In the genomic region with DNA sequence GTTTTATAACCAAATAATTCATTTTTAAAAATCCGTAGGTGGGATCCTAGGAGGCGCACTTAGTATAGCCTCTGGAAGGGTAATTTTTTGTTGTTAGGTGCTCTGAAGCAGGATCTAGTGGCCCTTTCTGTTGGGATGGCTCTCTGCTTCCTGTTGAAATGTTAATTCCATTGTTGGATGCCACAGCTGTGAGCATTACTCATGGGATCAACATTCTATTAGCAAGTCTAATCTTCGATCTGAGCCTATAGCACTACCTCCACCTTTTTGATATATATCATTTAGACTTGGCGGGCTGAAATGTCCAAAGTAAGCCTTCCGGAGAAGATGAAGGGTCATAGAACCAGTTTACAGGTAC, we compare ENCODE assay signal across 8 cellular contexts. TPM values are rescaled to one million over a fixed set of nuclear protein-coding genes. Genes with fewer than 3 reads are reported as not detected.
A peak's percentile ranks its signal among the peaks of the same experiment; 100 is the strongest.
DNase-seq lines count a peak whose midpoint lies in the region; ATAC-seq, FAIRE-seq and TF ChIP-seq lines count a peak whose summit lies in the region.

No MANE protein-coding gene starts in this region.

- H3K4me1 ChIP-seq in SJCRH30 (peaks cover 5% of the 10 kb centered on the region; the same call in 1 of the 2 replicates), parathyroid adenoma (no peaks in the 10 kb centered on the region)

- H3K9me3 ChIP-seq in SJCRH30 (replicated peaks), result no peaks in the 10 kb centered on the region
- no peaks in the 10 kb centered on the region for H3K9me3 ChIP-seq in parathyroid adenoma (ENCODE audit: control insufficient read depth, low read length)

- peaks cover 2% of the 10 kb centered on the region for H3K79me2 ChIP-seq in parathyroid adenoma

- TF ChIP-seq POLR2A in GM12892 (IDR thresholded peaks at IDR 0.05; ENCODE audit: low read depth, low read length), result no peak

- peak overlapping the region; percentile 74 for H3K4me2 ChIP-seq in parathyroid adenoma (ENCODE audit: low read length)

- peak overlapping the region; percentile 65 for H3K4me3 ChIP-seq in HFF-Myc (replicated peaks; ENCODE audit: low read depth, low read length)
- peak overlapping the region; percentile 93 for H3K4me3 ChIP-seq in SJCRH30
- H3K4me3 ChIP-seq in parathyroid adenoma (ENCODE audit: low read depth, low read length), result peak overlapping the region; percentile 71

- TF ChIP-seq CTCF in HFF-Myc (IDR thresholded peaks at IDR 0.05; ENCODE audit: low read depth, low read length, missing control alignments) (no peak), parathyroid adenoma (IDR thresholded peaks at IDR 0.05) (no peak)

- H3K9ac ChIP-seq in parathyroid adenoma, result no peak overlapping the region

- no peak for ATAC-seq in HG02798 (IDR thresholded peaks at IDR 0.05; ENCODE audit: poor library complexity, unreplicated experiment)

- peaks cover 8% of the 10 kb centered on the region; the same call in 1 of the 2 replicates for H3K27me3 ChIP-seq in SJCRH30
- no peaks in the 10 kb centered on the region for H3K27me3 ChIP-seq in parathyroid adenoma (ENCODE audit: control insufficient read depth, insufficient read depth, low read length)

- no peak for DNase-seq in HFF-Myc (ENCODE audit: extremely low read depth, low read depth)
- DNase-seq in SJCRH30, result no peak
- no peak for DNase-seq in epithelial cell of prostate (ENCODE audit: low read depth, low spot score)
- DNase-seq in NCI-H2227 (lab: John Stamatoyannopoulos, UW; ENCODE audit: unreplicated experiment), result no peak
- DNase-seq in GM12892 (ENCODE audit: insufficient read length), result no peak
- no peak for DNase-seq in ecto neural progenitor cell (ENCODE audit: low spot score)

- no peaks in the 10 kb centered on the region for H3K36me3 ChIP-seq in SJCRH30
- no peaks in the 10 kb centered on the region for H3K36me3 ChIP-seq in parathyroid adenoma (ENCODE audit: control insufficient read depth, insufficient read depth, low read length)

- no peak overlapping the region for H2AFZ ChIP-seq in parathyroid adenoma

- H3K27ac ChIP-seq in SJCRH30 (no peak overlapping the region), epithelial cell of prostate (peak overlapping the region; percentile 68), parathyroid adenoma (no peak overlapping the region)

- no peak for FAIRE-seq in GM12892 (lab: Jason Lieb, UNC)

RNA-seq across cellular contexts. Expression of a gene that starts 1.3 kb away (rescaled TPM):
- 1.7 and 2.1 TPM in 2 replicates for total RNA-seq in SJCRH30 (2014; rRNA removed; shearing (Covaris generic))
- 0.17 TPM for polyA plus RNA-seq in GM12892 (2012; ENCODE audit: missing spikeins)
